In genomic region chr17:15651001-15651582, GRCh38 we compare ENCODE assay signal across 9 cellular contexts. TPM values are rescaled to one million over a fixed set of nuclear protein-coding genes. Genes with fewer than 3 reads are reported as not detected.
DNase-seq lines count a peak whose midpoint lies in the region; ATAC-seq and TF ChIP-seq lines count a peak whose summit lies in the region.
"Had no signal": no experiment of that assay in that cellular context is flagged by ENCODE, and none has a peak within 500 bp of the region (broad histone marks: within the 10 kb centered on the region; RNA-seq: fewer than 3 reads in every experiment).

No MANE protein-coding gene starts in this region.

- TF ChIP-seq CTCF in Caco-2 (IDR thresholded peaks at IDR 0.05; ENCODE audit: insufficient read depth in 1 of 2, low read depth in 1 of 2, low read length in 1 of 2, severe bottlenecking in 1 of 2, unreplicated experiment in 1 of 2) (no peak), parathyroid adenoma (IDR thresholded peaks at IDR 0.05) (no peak)

- H3K27ac ChIP-seq in epithelial cell of prostate (peak overlapping the region; percentile 94), parathyroid adenoma (no peak overlapping the region)

- BruUV-seq in Caco-2 (replicated peaks; lab: Mats Ljungman, UMichigan): no TSS peak

- H3K27me3 Mint-ChIP-seq in Caco-2 (ENCODE audit: insufficient read depth, unreplicated experiment): no peaks in the 10 kb centered on the region

- H3K4me3 ChIP-seq in Caco-2 (ENCODE audit: low read depth, low read length) (peak overlapping the region; percentile 40), parathyroid adenoma (ENCODE audit: low read depth, low read length) (peak overlapping the region; percentile 51)

- H2AFZ ChIP-seq in parathyroid adenoma: peak overlapping the region; percentile 78

- CTCF ChIA-PET in Caco-2 (lab: Charles Lee): interaction anchor here (0.6 kb wide), 1 partner anchor 293 kb away, joined by 3 read pairs; no protein-coding TSS in a partner anchor

- peaks cover 20% of the 10 kb centered on the region for H3K4me1 ChIP-seq in Caco-2
- peaks cover 13% of the 10 kb centered on the region for H3K4me1 ChIP-seq in parathyroid adenoma

- peak in 1 of 2 experiments; percentile 23 for DNase-seq in Caco-2
- DNase-seq in NCI-H510A (lab: John Stamatoyannopoulos, UW): peak; percentile 80
- no peak for DNase-seq in epithelial cell of prostate (ENCODE audit: low read depth, low spot score)
- no peak for DNase-seq in MV-4-11 (lab: John Stamatoyannopoulos, UW)
- no peak for DNase-seq in foreskin melanocyte
- DNase-seq: activated effector memory CD4-positive, alpha-beta T cell treated with Interleukin-2 at 50 U/mL for 16 hours had no signal

- no peaks in the 10 kb centered on the region for H3K9me3 Mint-ChIP-seq in Caco-2 (ENCODE audit: unreplicated experiment)

- H3K9me3 ChIP-seq in Caco-2 (no peaks in the 10 kb centered on the region), parathyroid adenoma (ENCODE audit: control insufficient read depth, low read length) (no peaks in the 10 kb centered on the region)

- H3K27me3 ChIP-seq in Caco-2 (replicated peaks; ENCODE audit: control insufficient read depth, insufficient read depth, low read length): no peaks in the 10 kb centered on the region
- H3K27me3 ChIP-seq in parathyroid adenoma (ENCODE audit: control insufficient read depth, insufficient read depth, low read length): no peaks in the 10 kb centered on the region

- H3K79me2 ChIP-seq in parathyroid adenoma: no peaks in the 10 kb centered on the region

- H3K4me1 Mint-ChIP-seq in Caco-2 (ENCODE audit: low read depth, unreplicated experiment): peaks cover 17% of the 10 kb centered on the region

- H3K27ac Mint-ChIP-seq in Caco-2 (ENCODE audit: unreplicated experiment): peak overlapping the region; percentile 70

- no peaks in the 10 kb centered on the region for H3K36me3 Mint-ChIP-seq in Caco-2 (ENCODE audit: insufficient read depth, unreplicated experiment)

- intact Hi-C loops in Caco-2 (cut with micrococcal nuclease; ENCODE audit: unreplicated experiment): no loop called here

- H3K4me2 ChIP-seq in parathyroid adenoma (ENCODE audit: low read length): peak overlapping the region; percentile 60

- H3K9ac ChIP-seq in parathyroid adenoma: no peak overlapping the region

- POLR2A ChIA-PET in Caco-2 (lab: Charles Lee): interaction anchor here (0.7 kb wide), 2 partner anchors 48 to 416 kb away, joined by 3 to 4 read pairs; no protein-coding TSS in a partner anchor

- H3K4me3 Mint-ChIP-seq in Caco-2 (ENCODE audit: unreplicated experiment): peak overlapping the region; percentile 78

- H3K36me3 ChIP-seq in Caco-2 (ENCODE audit: control insufficient read depth, insufficient read depth, low read length) (no peaks in the 10 kb centered on the region), parathyroid adenoma (ENCODE audit: control insufficient read depth, insufficient read depth, low read length) (no peaks in the 10 kb centered on the region)

- ATAC-seq in HG02642 (IDR thresholded peaks at IDR 0.05; ENCODE audit: poor library complexity, unreplicated experiment): no peak
- ATAC-seq in GM18861 (IDR thresholded peaks at IDR 0.05; ENCODE audit: unreplicated experiment): no peak

RNA-seq across cellular contexts. Expression of gene FBXW10B, which starts 31.6 kb away (rescaled TPM):
- not detected in 2 replicates for total RNA-seq in Caco-2 (2022)

RNA-seq across cellular contexts. Expression of gene TRIM16, which starts 33.0 kb away (rescaled TPM):
- total RNA-seq in Caco-2 (2022): 12.4 and 16.2 TPM in 2 replicates

RNA-seq across cellular contexts. Expression of gene ZNF286A, which starts 48.5 kb away (rescaled TPM):
- 19.4 and 27.0 TPM in 2 replicates for total RNA-seq in Caco-2 (2022)
